8 cellular contexts compared by ENCODE assay signal in the genomic region with DNA sequence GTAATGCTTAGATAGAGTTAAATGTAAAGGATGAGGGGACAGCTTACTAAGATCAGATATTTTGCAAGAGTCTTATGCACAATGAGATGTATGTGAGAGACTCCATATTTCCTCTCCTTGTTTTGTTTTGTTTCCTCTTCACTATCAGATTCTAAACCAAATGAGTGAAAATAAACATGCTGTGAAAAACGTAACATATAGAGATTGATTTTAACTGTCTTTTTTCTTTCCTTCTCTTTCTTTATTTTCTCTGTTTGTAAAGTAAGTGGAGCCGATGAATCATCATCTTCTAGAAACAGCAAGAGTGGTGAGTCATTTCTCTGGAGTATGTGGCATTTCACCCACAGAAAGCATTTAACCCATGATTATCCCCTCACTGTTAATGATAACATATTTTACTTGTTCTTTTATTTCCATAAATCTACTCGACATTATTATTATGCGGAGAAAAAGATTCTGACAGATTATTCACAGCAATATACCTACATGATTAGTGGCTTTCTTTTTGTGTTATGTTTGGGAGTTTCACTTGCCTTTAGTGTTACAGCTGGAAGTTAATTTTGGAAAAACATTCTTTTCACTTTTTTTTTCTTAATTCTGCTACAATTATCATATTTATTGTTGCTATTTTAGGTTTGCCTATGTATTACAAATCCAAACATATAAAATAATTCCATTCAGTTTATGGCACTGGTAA. TPM values are rescaled to one million over a fixed set of nuclear protein-coding genes. Genes with fewer than 3 reads are reported as not detected.
DNase-seq lines count a peak whose midpoint lies in the region; ATAC-seq and FAIRE-seq lines count a peak whose summit lies in the region.

No MANE protein-coding gene starts in this region.

- ATAC-seq in HG03175 (IDR thresholded peaks at IDR 0.05; ENCODE audit: unreplicated experiment) = peak; percentile 75

- FAIRE-seq in GM19239 (lab: Jason Lieb, UNC) = peak; percentile 88

- H3K4me3 Mint-ChIP-seq in CD8-positive, alpha-beta memory T cell = peak overlapping the region; percentile 47 to 74 (median 66)

- CTCF ChIA-PET in CD8-positive, alpha-beta memory T cell (lab: Charles Lee) = no interaction called here

- peaks cover 45% of the 10 kb centered on the region for H3K4me1 ChIP-seq in CD8-positive, alpha-beta memory T cell (ENCODE audit: insufficient read depth, low read length)
- H3K4me1 ChIP-seq in SJSA1 (replicated peaks) = peaks cover 48% of the 10 kb centered on the region
- H3K4me1 ChIP-seq in endocrine pancreas (ENCODE audit: control insufficient read depth, insufficient read depth, low read length) = peaks cover 9% of the 10 kb centered on the region
- H3K4me1 ChIP-seq in neuron (ENCODE audit: insufficient read depth, low read length) = peaks cover 23% of the 10 kb centered on the region

- H3K4me1 Mint-ChIP-seq in CD8-positive, alpha-beta memory T cell = peaks cover 42 to 56% (median 51%) of the 10 kb centered on the region in 3 donors

- H3K27ac Mint-ChIP-seq in CD8-positive, alpha-beta memory T cell = peak overlapping the region; percentile 70 to 99 (median 83)

- no peaks in the 10 kb centered on the region for H3K9me3 ChIP-seq in CD8-positive, alpha-beta memory T cell (ENCODE audit: low read length)
- H3K9me3 ChIP-seq in SJSA1 (replicated peaks) (no peaks in the 10 kb centered on the region), endocrine pancreas (ENCODE audit: control insufficient read depth, low read length) (no peaks in the 10 kb centered on the region), neuron (ENCODE audit: low read length) (no peaks in the 10 kb centered on the region)

- H3K27ac ChIP-seq in CD8-positive, alpha-beta memory T cell (ENCODE audit: low read depth, low read length) = peak overlapping the region; percentile 93
- H3K27ac ChIP-seq in SJSA1 = peak overlapping the region; percentile 96

- H3K27me3 ChIP-seq in CD8-positive, alpha-beta memory T cell (ENCODE audit: insufficient read depth, low read length, poor library complexity, severe bottlenecking) = no peaks in the 10 kb centered on the region
- H3K27me3 ChIP-seq in SJSA1 (replicated peaks) (no peaks in the 10 kb centered on the region), endocrine pancreas (ENCODE audit: control insufficient read depth, insufficient read depth, low read length) (no peaks in the 10 kb centered on the region), neuron (ENCODE audit: insufficient read depth, low read length) (no peaks in the 10 kb centered on the region)

- peak overlapping the region; percentile 91 for H2AFZ ChIP-seq in neuron (ENCODE audit: low read depth, low read length)

- no peaks in the 10 kb centered on the region for H3K9me3 Mint-ChIP-seq in CD8-positive, alpha-beta memory T cell

- H3K36me3 ChIP-seq in CD8-positive, alpha-beta memory T cell (ENCODE audit: insufficient read depth, low read length) = no peaks in the 10 kb centered on the region
- H3K36me3 ChIP-seq in SJSA1 = peaks cover 17% of the 10 kb centered on the region
- H3K36me3 ChIP-seq in endocrine pancreas (ENCODE audit: control insufficient read depth, insufficient read depth, low read length) = no peaks in the 10 kb centered on the region
- H3K36me3 ChIP-seq in neuron (ENCODE audit: insufficient read depth, low read length) = no peaks in the 10 kb centered on the region

- POLR2A ChIA-PET in CD8-positive, alpha-beta memory T cell (lab: Charles Lee) = no interaction called here

- H3K9ac ChIP-seq in endocrine pancreas (ENCODE audit: control insufficient read depth, insufficient read depth, low read length) = no peak overlapping the region

- DNase-seq in CD8-positive, alpha-beta memory T cell = peak in 2 of 5 donors; percentile 34 to 49
- DNase-seq in GM19239 (ENCODE audit: insufficient read length, low spot score) (peak; percentile 7), SJSA1 (ENCODE audit: low read depth in 1 of 2, low spot score in 2 of 2) (peak in 1 of 2 experiments; percentile 81), COLO668 (lab: John Stamatoyannopoulos, UW; ENCODE audit: unreplicated experiment) (no peak)
- DNase-seq in activated CD8-positive, alpha-beta memory T cell treated with anti-CD3 and anti-CD28 coated beads for 24 hours = no peak

- H3K36me3 Mint-ChIP-seq in CD8-positive, alpha-beta memory T cell = peaks cover 2 to 23% (median 3%) of the 10 kb centered on the region in 3 donors

- H3K27me3 Mint-ChIP-seq in CD8-positive, alpha-beta memory T cell = no peaks in the 10 kb centered on the region

- H3K4me3 ChIP-seq in CD8-positive, alpha-beta memory T cell (ENCODE audit: low read length) = no peak overlapping the region
- H3K4me3 ChIP-seq in SJSA1 = no peak overlapping the region
- peak overlapping the region; percentile 53 for H3K4me3 ChIP-seq in endocrine pancreas (ENCODE audit: control insufficient read depth, insufficient read depth, low read length)
- no peak overlapping the region for H3K4me3 ChIP-seq in neuron (ENCODE audit: low read length)

RNA-seq across cellular contexts. Expression of gene ANXA1, which starts 2.1 kb away (rescaled TPM):
- 10 to 100 TPM; 87.7 to 93.2 TPM for total RNA-seq in CD8-positive, alpha-beta memory T cell
- polyA plus RNA-seq in CD8-positive, alpha-beta memory T cell = 517 TPM
- 848 and 934 TPM in 2 replicates for total RNA-seq in SJSA1 (2014; rRNA removed; shearing (Covaris generic))
